Comparison of ENCODE assay signal across 9 cellular contexts in the genomic region with DNA sequence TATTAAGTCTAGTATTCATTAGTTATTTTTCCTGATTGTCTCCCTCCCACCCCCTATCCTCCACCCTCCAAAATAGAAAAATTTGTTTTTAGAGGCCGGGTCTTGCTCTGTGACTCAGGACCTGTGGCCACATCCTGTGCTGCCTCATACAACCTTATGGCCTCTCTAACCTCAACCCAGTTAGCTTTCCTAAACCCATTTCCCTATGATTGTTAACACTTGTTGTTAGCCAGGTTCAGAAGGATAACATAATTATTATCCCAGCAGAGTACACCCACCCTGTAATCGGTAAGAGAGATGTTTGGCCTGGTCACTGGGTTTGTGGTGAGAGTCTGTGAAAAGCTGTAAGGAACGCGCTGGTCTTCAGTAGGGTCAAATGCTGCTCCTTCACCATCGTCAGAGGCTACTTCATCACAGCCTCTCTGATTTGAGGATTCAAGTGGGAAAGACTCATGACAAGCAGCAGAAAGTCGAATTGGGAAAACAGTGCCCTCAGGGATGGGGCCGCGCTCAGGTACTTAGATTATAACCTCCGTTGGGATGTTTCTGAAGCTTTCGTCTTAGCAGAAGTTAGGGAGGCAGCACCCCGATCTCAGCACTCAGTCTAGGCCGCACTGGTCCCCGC. TPM values are rescaled to one million over a fixed set of nuclear protein-coding genes. Genes with fewer than 3 reads are reported as not detected.
DNase-seq lines count a peak whose midpoint lies in the region; ATAC-seq and TF ChIP-seq lines count a peak whose summit lies in the region.
"Had no signal": no experiment of that assay in that cellular context is flagged by ENCODE, and none has a peak within 500 bp of the region (broad histone marks: within the 10 kb centered on the region; RNA-seq: fewer than 3 reads in every experiment).

No MANE protein-coding gene starts in this region.

- ATAC-seq in HG03565 (IDR thresholded peaks at IDR 0.05; ENCODE audit: unreplicated experiment) (no peak), HG03342 (IDR thresholded peaks at IDR 0.05; ENCODE audit: unreplicated experiment) (no peak), HG02571 (IDR thresholded peaks at IDR 0.05; ENCODE audit: unreplicated experiment) (no peak)

- H3K36me3 ChIP-seq in ACC112 (ENCODE audit: insufficient read depth, low read length): no peaks in the 10 kb centered on the region
- H3K36me3 ChIP-seq in HEK293 (ENCODE audit: control insufficient read depth in 2 of 2, insufficient read depth in 1 of 2, low read length in 2 of 2): no peaks in the 10 kb centered on the region; a peak in 1 of 3 replicates
- H3K36me3 ChIP-seq in liver (ENCODE audit: control insufficient read depth in 4 of 4, insufficient read depth in 3 of 4, low read depth in 1 of 4, low read length in 3 of 4): no peaks in the 10 kb centered on the region

- CTCF ChIA-PET in HEK293 (lab: Yijun Ruan, JAX): interaction anchor here (0.6 to 1.0 kb wide), 2 partner anchors 11 to 76 kb away, joined by 3 to 4 read pairs; no protein-coding TSS in a partner anchor
- CTCF ChIA-PET in Calu3 (lab: Charles Lee): interaction anchor here (0.5 kb wide), 1 partner anchor 15 kb away, joined by 11 read pairs; no protein-coding TSS in a partner anchor

- H2AFZ ChIP-seq in ACC112 (ENCODE audit: low read length, unreplicated experiment): no peak overlapping the region

- TF ChIP-seq RAD21 in liver (IDR thresholded peaks at IDR 0.05): no peak

- POLR2A ChIA-PET in HEK293 (lab: Yijun Ruan, JAX): interaction anchor here (1.5 to 3.2 kb wide), 4 partner anchors 11 to 72 kb away, joined by 4 to 32 read pairs (median 6); a partner anchor contains a TSS

- no peak for DNase-seq in Calu3
- DNase-seq: DMS153 had no signal

- peak overlapping the region; percentile 84 to 85 for H3K9ac ChIP-seq in liver (ENCODE audit: low read depth in 1 of 2, low read length in 2 of 2)

- peaks cover 31% of the 10 kb centered on the region for H3K79me2 ChIP-seq in ACC112 (ENCODE audit: control insufficient read depth, insufficient read depth, low read length, unreplicated experiment)

- 70% methylated on average over 13 of the region's 13 CpGs for WGBS in liver

- TF ChIP-seq CTCF in HEK293 (tag by site-specific recombination; IDR thresholded peaks at IDR 0.05) (no peak), liver (IDR thresholded peaks at IDR 0.05; ENCODE audit: low read depth, low read length, missing input control) (no peak), Calu3 (IDR thresholded peaks at IDR 0.05; ENCODE audit: unreplicated experiment) (no peak)

- 0 out of 2 replicates have a peak overlapping the region, but pooled peaks have one; percentile 55 for H3K4me3 ChIP-seq in ACC112 (ENCODE audit: low read depth, low read length)
- H3K4me3 ChIP-seq in HEK293 (ENCODE audit: low read depth, low read length): no peak overlapping the region
- peak overlapping the region; percentile 31 to 62 (median 40) for H3K4me3 ChIP-seq in liver (ENCODE audit: low read depth in 1 of 3, low read length in 3 of 3)

- H3K4me1 ChIP-seq in ACC112 (ENCODE audit: control insufficient read depth, insufficient read depth, low read length, unreplicated experiment) (peaks cover 25% of the 10 kb centered on the region), HEK293 (ENCODE audit: control insufficient read depth, insufficient read depth, low read length) (peaks cover 14% of the 10 kb centered on the region), liver (ENCODE audit: control insufficient read depth in 4 of 4, insufficient read depth in 4 of 4, low read length in 3 of 4) (peaks cover 4 to 38% (median 21%) of the 10 kb centered on the region in 4 donors)

- H3K27ac Mint-ChIP-seq in activated naive CD8-positive, alpha-beta T cell: peak overlapping the region; percentile 81
- no peak overlapping the region for H3K27ac Mint-ChIP-seq in Calu3 (ENCODE audit: unreplicated experiment)

- H3K9me3 ChIP-seq in HEK293 (ENCODE audit: control insufficient read depth, insufficient read depth, low read depth, low read length) (no peaks in the 10 kb centered on the region), liver (ENCODE audit: control insufficient read depth in 4 of 4, low read length in 3 of 4) (no peaks in the 10 kb centered on the region)

- intact Hi-C loops in Calu3 (cut with micrococcal nuclease; ENCODE audit: unreplicated experiment): loop anchor here (10.0 kb wide), 1 partner anchor 70 kb away; a partner anchor contains a TSS

- H3K27ac ChIP-seq in ACC112 (ENCODE audit: low read depth, low read length) (peak overlapping the region; percentile 17; the same call in 1 of the 2 replicates), HEK293 (ENCODE audit: extremely low read depth, low read depth, low read length) (peak overlapping the region; percentile 42; the same call in 1 of the 2 replicates), liver (ENCODE audit: low read depth in 1 of 2, low read length in 2 of 2) (peak overlapping the region; percentile 85 to 91)

- H3K27me3 Mint-ChIP-seq in activated naive CD8-positive, alpha-beta T cell: no peaks in the 10 kb centered on the region
- H3K27me3 Mint-ChIP-seq in Calu3 (ENCODE audit: unreplicated experiment): no peaks in the 10 kb centered on the region

- no peaks in the 10 kb centered on the region for H3K36me3 Mint-ChIP-seq in activated naive CD8-positive, alpha-beta T cell
- H3K36me3 Mint-ChIP-seq in Calu3 (ENCODE audit: insufficient read depth, unreplicated experiment): peaks cover 23% of the 10 kb centered on the region

- H3K9me3 Mint-ChIP-seq in activated naive CD8-positive, alpha-beta T cell (ENCODE audit: low read depth): no peaks in the 10 kb centered on the region
- H3K9me3 Mint-ChIP-seq in Calu3 (ENCODE audit: low read depth, unreplicated experiment): no peaks in the 10 kb centered on the region

- H3K4me1 Mint-ChIP-seq in activated naive CD8-positive, alpha-beta T cell (ENCODE audit: low read depth): peaks cover 44% of the 10 kb centered on the region
- H3K4me1 Mint-ChIP-seq in Calu3 (ENCODE audit: low read depth, unreplicated experiment): peaks cover 8% of the 10 kb centered on the region

- no peak overlapping the region for H3K4me3 Mint-ChIP-seq in activated naive CD8-positive, alpha-beta T cell
- H3K4me3 Mint-ChIP-seq in Calu3 (ENCODE audit: low read depth, unreplicated experiment): no peak overlapping the region

- H3K27me3 ChIP-seq in ACC112 (ENCODE audit: insufficient read depth, low read length) (no peaks in the 10 kb centered on the region), liver (ENCODE audit: control insufficient read depth in 4 of 4, insufficient read depth in 4 of 4, low read length in 3 of 4) (no peaks in the 10 kb centered on the region)

- BruUV-seq in Calu3 (replicated peaks; lab: Mats Ljungman, UMichigan): no TSS peak

TF ChIP-seq in HEK293, 187 proteins besides CTCF, POLR2A, EP300 and RAD21:
- TF ChIP-seq ZNF664 (tag by site-specific recombination; IDR thresholded peaks at IDR 0.05) (no peak), ZNF16 (tag by site-specific recombination; IDR thresholded peaks at IDR 0.05; ENCODE audit: low read depth) (no peak), REPIN1 (tag by site-specific recombination; IDR thresholded peaks at IDR 0.05; ENCODE audit: low read depth) (no peak), ZNF626 (tag by site-specific recombination; IDR thresholded peaks at IDR 0.05) (no peak)
- TF ChIP-seq, protein P1, sequence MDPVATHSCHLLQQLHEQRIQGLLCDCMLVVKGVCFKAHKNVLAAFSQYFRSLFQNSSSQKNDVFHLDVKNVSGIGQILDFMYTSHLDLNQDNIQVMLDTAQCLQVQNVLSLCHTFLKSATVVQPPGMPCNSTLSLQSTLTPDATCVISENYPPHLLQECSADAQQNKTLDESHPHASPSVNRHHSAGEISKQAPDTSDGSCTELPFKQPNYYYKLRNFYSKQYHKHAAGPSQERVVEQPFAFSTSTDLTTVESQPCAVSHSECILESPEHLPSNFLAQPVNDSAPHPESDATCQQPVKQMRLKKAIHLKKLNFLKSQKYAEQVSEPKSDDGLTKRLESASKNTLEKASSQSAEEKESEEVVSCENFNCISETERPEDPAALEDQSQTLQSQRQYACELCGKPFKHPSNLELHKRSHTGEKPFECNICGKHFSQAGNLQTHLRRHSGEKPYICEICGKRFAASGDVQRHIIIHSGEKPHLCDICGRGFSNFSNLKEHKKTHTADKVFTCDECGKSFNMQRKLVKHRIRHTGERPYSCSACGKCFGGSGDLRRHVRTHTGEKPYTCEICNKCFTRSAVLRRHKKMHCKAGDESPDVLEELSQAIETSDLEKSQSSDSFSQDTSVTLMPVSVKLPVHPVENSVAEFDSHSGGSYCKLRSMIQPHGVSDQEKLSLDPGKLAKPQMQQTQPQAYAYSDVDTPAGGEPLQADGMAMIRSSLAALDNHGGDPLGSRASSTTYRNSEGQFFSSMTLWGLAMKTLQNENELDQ (tag by site-specific recombination; IDR thresholded peaks at IDR 0.05; ENCODE audit: low read depth): no peak

TF ChIP-seq in liver, 16 proteins besides CTCF, POLR2A, EP300 and RAD21:
- TF ChIP-seq YY1 (IDR thresholded peaks at IDR 0.05): no peak
- no peak for TF ChIP-seq HNF4A (conservative IDR thresholded peaks at IDR 0.05)
- TF ChIP-seq GABPA (IDR thresholded peaks at IDR 0.05 in 1 of 2, conservative IDR thresholded peaks at IDR 0.05 in 1 of 2): no peak
- no peak for TF ChIP-seq FOXA2 (IDR thresholded peaks at IDR 0.05)

RNA-seq across cellular contexts. Expression of a gene that starts 35.9 kb away (rescaled TPM):
- total RNA-seq in liver: 10 to 100 TPM; 34.6 to 92.3 TPM
- 10 to 100 TPM; 41.2 to 68.8 TPM for polyA plus RNA-seq in liver
- 244 and 262 TPM in 2 replicates for total RNA-seq in Calu3 (2022)

Comparison
In these comparisons a context has a peak if more than half of its experiments do, and no peak if none do; other contexts are left out.
1. H3K27ac ChIP-seq: peak in every context shown above with its lines; median percentile 88 in liver; 42 in HEK293; 17 in ACC112.